17 cellular contexts compared by ENCODE assay signal in genomic region chr2:188412190-188412589, GRCh38.
"Had no signal": no experiment of that assay in that cellular context is flagged by ENCODE, and none has a peak within 500 bp of the region (broad histone marks: within the 10 kb centered on the region; RNA-seq: fewer than 3 reads in every experiment).

No MANE protein-coding gene starts in this region.

- FAIRE-seq: frontal cortex, pancreas, small intestine, urothelium cell line had no signal

- ATAC-seq: effector memory CD8-positive, alpha-beta T cell; heart left ventricle; left ventricle myocardium superior; lower lobe of right lung; natural killer cell; pancreas; right lobe of liver; stimulated activated naive B cell treated with anti-CD40 and anti-IgM and Interleukin-4, amounts not matched to agents 10 μg/mL and 1 μg/mL and 100 μg/mL, for 72 hours had no signal

- DNase-seq: effector memory CD8-positive, alpha-beta T cell; heart left ventricle; hippocampal formation; islet precursor cell; kidney glomerular epithelial cell; left ventricle myocardium superior; lower lobe of right lung; natural killer cell; pancreas; right lobe of liver; small intestine; stimulated activated CD4-positive, alpha-beta T cell treated with anti-CD3 and anti-CD28 coated beads, Interleukin-15, amount 100 ng/mL, for 24 hours; stimulated activated CD4-positive, alpha-beta T cell treated with anti-CD3 and anti-CD28 coated beads, Interleukin-2, amount 100 ng/mL, for 48 hours; stimulated activated naive B cell treated with anti-CD40 and anti-IgM and Interleukin-4, amounts not matched to agents 10 μg/mL and 1 μg/mL and 100 μg/mL, for 72 hours; upper lobe of left lung had no signal
